ENCODE assay signal across 8 cellular contexts in the genomic region with DNA sequence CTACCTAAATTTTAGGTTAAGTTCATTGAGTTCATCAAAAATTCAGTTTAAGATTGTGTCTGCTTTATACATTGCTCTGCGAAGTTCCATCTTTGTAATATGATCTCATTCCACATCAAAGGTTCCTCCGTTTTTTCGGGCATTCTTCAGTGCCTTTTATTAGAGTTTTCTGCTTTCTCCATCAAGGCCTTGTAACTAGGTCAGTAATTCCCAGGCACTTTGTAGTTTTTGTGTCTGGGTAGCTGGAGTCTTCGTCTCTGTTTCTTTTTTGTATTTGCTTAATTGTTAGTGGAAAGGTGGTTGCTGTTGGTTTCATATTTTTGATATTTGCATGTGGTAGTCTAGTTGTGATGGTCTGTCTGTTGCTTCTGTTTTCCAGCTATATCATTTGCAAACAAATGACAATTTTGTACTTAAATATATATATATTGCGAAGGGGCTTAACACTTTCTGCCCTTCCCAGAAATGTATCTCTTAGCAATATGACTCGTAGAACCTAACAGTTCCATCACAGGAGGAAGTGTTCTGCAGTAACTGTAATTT.
A peak's percentile ranks its signal among the peaks of the same experiment; 100 is the strongest.
DNase-seq lines count a peak whose midpoint lies in the region; ATAC-seq and TF ChIP-seq lines count a peak whose summit lies in the region.

No MANE protein-coding gene starts in this region.

- H3K4me3 Mint-ChIP-seq in MCF 10A (ENCODE audit: unreplicated experiment) (no peak overlapping the region), type B pancreatic cell (no peak overlapping the region)
- H3K4me3 Mint-ChIP-seq in dendritic cell treated with granulocyte-macrophage colony-stimulating factor and Interleukin-4, amounts not matched to agents 40 ng/mL and 50 ng/mL, for 4 days: no peak overlapping the region

- H3K4me1 Mint-ChIP-seq in MCF 10A (ENCODE audit: insufficient read depth, unreplicated experiment) (peaks cover 6% of the 10 kb centered on the region), type B pancreatic cell (ENCODE audit: unreplicated experiment) (peaks cover 39% of the 10 kb centered on the region)
- peaks cover 58% of the 10 kb centered on the region for H3K4me1 Mint-ChIP-seq in dendritic cell treated with granulocyte-macrophage colony-stimulating factor and Interleukin-4, amounts not matched to agents 40 ng/mL and 50 ng/mL, for 4 days (ENCODE audit: low read depth)

- H3K36me3 Mint-ChIP-seq in MCF 10A (ENCODE audit: insufficient read depth, unreplicated experiment) (peaks cover 20% of the 10 kb centered on the region), type B pancreatic cell (peaks cover 11% of the 10 kb centered on the region)
- peaks cover 23% of the 10 kb centered on the region for H3K36me3 Mint-ChIP-seq in dendritic cell treated with granulocyte-macrophage colony-stimulating factor and Interleukin-4, amounts not matched to agents 40 ng/mL and 50 ng/mL, for 4 days (ENCODE audit: low read depth)

- 88% methylated on average over 6 of the region's 6 CpGs for WGBS in mammary epithelial cell (ENCODE audit: low coverage, missing lambda C conversion rate)
- WGBS in testis, 2 donors: 49 to 59% methylated on average over 6 of the region's 6 CpGs

- H3K36me3 ChIP-seq in breast epithelium (no peaks in the 10 kb centered on the region), mammary epithelial cell (ENCODE audit: insufficient read depth, low read length) (no peaks in the 10 kb centered on the region), testis (ENCODE audit: low read depth, missing control alignments) (no peaks in the 10 kb centered on the region)

- H3K27ac Mint-ChIP-seq in MCF 10A (ENCODE audit: low read depth, unreplicated experiment): no peak overlapping the region
- H3K27ac Mint-ChIP-seq in dendritic cell treated with granulocyte-macrophage colony-stimulating factor and Interleukin-4, amounts not matched to agents 40 ng/mL and 50 ng/mL, for 4 days: peak overlapping the region; percentile 67
- H3K27ac Mint-ChIP-seq in type B pancreatic cell: peak overlapping the region; percentile 18

- H3K79me2 ChIP-seq in mammary epithelial cell (ENCODE audit: insufficient read depth, low read length): peaks cover 86% of the 10 kb centered on the region

- POLR2A ChIA-PET in MCF 10A (lab: Yijun Ruan, JAX): interaction anchor here (1.1 to 1.5 kb wide), 2 partner anchors 65 to 67 kb away, joined by 4 read pairs; no protein-coding TSS in a partner anchor

- TF ChIP-seq POLR2A in breast epithelium (IDR thresholded peaks at IDR 0.05) (no peak), testis (IDR thresholded peaks at IDR 0.05) (no peak)

- BruUV-seq in MCF 10A (replicated peaks; lab: Mats Ljungman, UMichigan) (no TSS peak), mammary epithelial cell (replicated peaks; lab: Mats Ljungman, UMichigan) (no TSS peak)

- intact Hi-C loops in breast epithelium (cut with DNase I; ENCODE audit: low total_unique reads): loop anchor here (1.0 kb wide), 1 partner anchor 10 kb away; no protein-coding TSS in a partner anchor
- intact Hi-C loops in MCF 10A (cut with micrococcal nuclease): no loop called here
- intact Hi-C loops in dendritic cell treated with granulocyte-macrophage colony-stimulating factor and Interleukin-4, amounts not matched to agents 40 ng/mL and 50 ng/mL, for 4 days (cut with micrococcal nuclease): loop anchor here (1.0 to 5.0 kb wide), 2 partner anchors 33 to 66 kb away; no protein-coding TSS in a partner anchor
- intact Hi-C loops in mammary epithelial cell (cut with micrococcal nuclease): no loop called here
- intact Hi-C loops in testis (cut with DNase I; ENCODE audit: low total_unique reads): no loop called here

- H3K4me1 ChIP-seq in breast epithelium: peaks cover 0 to 10% of the 10 kb centered on the region in 2 donors
- no peaks in the 10 kb centered on the region for H3K4me1 ChIP-seq in mammary epithelial cell (ENCODE audit: insufficient read depth, low read length)
- peaks cover 21% of the 10 kb centered on the region for H3K4me1 ChIP-seq in testis

- no peak overlapping the region for H3K4me2 ChIP-seq in mammary epithelial cell (ENCODE audit: insufficient read depth, low read depth, low read length)

- H3K27ac ChIP-seq in breast epithelium (peak overlapping the region; percentile 48 to 52), mammary epithelial cell (ENCODE audit: insufficient read depth, low read depth, low read length) (no peak overlapping the region), testis (no peak overlapping the region)

- H3K4me3 ChIP-seq in breast epithelium (no peak overlapping the region), mammary epithelial cell (replicated peaks in 1 of 3; ENCODE audit: insufficient read depth in 1 of 3, low read depth in 2 of 3, low read length in 3 of 3) (no peak overlapping the region), testis (no peak overlapping the region)

- H3K27me3 ChIP-seq in breast epithelium (no peaks in the 10 kb centered on the region), mammary epithelial cell (ENCODE audit: insufficient read depth, low read length) (no peaks in the 10 kb centered on the region), testis (no peaks in the 10 kb centered on the region)

- in situ Hi-C loops in mammary epithelial cell (cut with MboI; ENCODE audit: low sequenced_read_pairs in 2 of 2): no loop called here

- no peak overlapping the region for H3K9ac ChIP-seq in mammary epithelial cell (ENCODE audit: insufficient read depth, low read length)

- H3K9me3 Mint-ChIP-seq in MCF 10A (ENCODE audit: unreplicated experiment) (no peaks in the 10 kb centered on the region), type B pancreatic cell (no peaks in the 10 kb centered on the region)
- no peaks in the 10 kb centered on the region for H3K9me3 Mint-ChIP-seq in dendritic cell treated with granulocyte-macrophage colony-stimulating factor and Interleukin-4, amounts not matched to agents 40 ng/mL and 50 ng/mL, for 4 days

- no peaks in the 10 kb centered on the region for H4K20me1 ChIP-seq in mammary epithelial cell (ENCODE audit: insufficient read depth, low read length)

- H3K9me3 ChIP-seq in breast epithelium (no peaks in the 10 kb centered on the region), mammary epithelial cell (replicated peaks; ENCODE audit: insufficient read depth, low read length) (no peaks in the 10 kb centered on the region), testis (no peaks in the 10 kb centered on the region)

- H3K27me3 Mint-ChIP-seq in MCF 10A (ENCODE audit: insufficient read depth, unreplicated experiment) (no peaks in the 10 kb centered on the region), type B pancreatic cell (no peaks in the 10 kb centered on the region)
- no peaks in the 10 kb centered on the region for H3K27me3 Mint-ChIP-seq in dendritic cell treated with granulocyte-macrophage colony-stimulating factor and Interleukin-4, amounts not matched to agents 40 ng/mL and 50 ng/mL, for 4 days

- CTCF ChIA-PET in MCF 10A (lab: Yijun Ruan, JAX) (interaction anchor here (1.3 kb wide), 1 partner anchor 12 kb away, joined by 5 read pairs; no protein-coding TSS in a partner anchor), mammary epithelial cell (lab: Charles Lee; ENCODE audit: low non-redundant PET) (interaction anchor here (0.7 kb wide), 1 partner anchor 104 kb away, joined by 4 read pairs; no protein-coding TSS in a partner anchor)

- TF ChIP-seq CTCF in breast epithelium (IDR thresholded peaks at IDR 0.05): no peak
- TF ChIP-seq CTCF in MCF 10A (IDR thresholded peaks at IDR 0.05; ENCODE audit: unreplicated experiment): no peak
- TF ChIP-seq CTCF in type B pancreatic cell (conservative IDR thresholded peaks at IDR 0.05): no peak
- no peak for TF ChIP-seq CTCF in mammary epithelial cell (conservative IDR thresholded peaks at IDR 0.05 in 1 of 2, IDR thresholded peaks at IDR 0.05 in 1 of 2; ENCODE audit: extremely low read depth in 1 of 2, insufficient read depth in 1 of 2, low read depth in 1 of 2, low read length in 2 of 2)
- TF ChIP-seq CTCF in testis (IDR thresholded peaks at IDR 0.05): no peak

- H2AFZ ChIP-seq in mammary epithelial cell (ENCODE audit: low read depth, low read length): no peak overlapping the region

- dilution Hi-C loops in mammary epithelial cell (cut with HindIII; ENCODE audit: low sequenced_read_pairs): no loop called here

- peak; percentile 25 for ATAC-seq in HG03432 (IDR thresholded peaks at IDR 0.05; ENCODE audit: unreplicated experiment)

- DNase-seq in breast epithelium (ENCODE audit: low spot score in 2 of 2) (no peak), MCF 10A (ENCODE audit: unreplicated experiment) (no peak), type B pancreatic cell (ENCODE audit: extremely low spot score, unreplicated experiment) (no peak), mammary epithelial cell (no peak), testis (no peak), inferior parietal cortex (ENCODE audit: extremely low spot score) (no peak)

Comparison
In these comparisons a context has a peak if more than half of its experiments do, and no peak if none do; other contexts are left out.
1. H3K27ac ChIP-seq: peak in breast epithelium (2 of 2); none in mammary epithelial cell (single experiment) and testis (0 of 2).
2. intact Hi-C loops: an anchor here in breast epithelium (1.0 kb wide) and dendritic cell treated with granulocyte-macrophage colony-stimulating factor and Interleukin-4, amounts not matched to agents 40 ng/mL and 50 ng/mL, for 4 days (1.0 to 5.0 kb wide); none called in MCF 10A, mammary epithelial cell and testis.